16 cellular contexts compared by ENCODE assay signal in genomic region chr2:234355052-234355720, GRCh38.
A peak's percentile ranks its signal among the peaks of the same experiment; 100 is the strongest.
DNase-seq lines count a peak whose midpoint lies in the region; ATAC-seq and TF ChIP-seq lines count a peak whose summit lies in the region.
"Had no signal": no experiment of that assay in that cellular context is flagged by ENCODE, and none has a peak within 500 bp of the region (broad histone marks: within the 10 kb centered on the region; RNA-seq: fewer than 3 reads in every experiment).

No MANE protein-coding gene starts in this region.

- H2BK15ac ChIP-seq in neuronal stem cell (ENCODE audit: low read length) = peak overlapping the region; percentile 53

- no peak overlapping the region for H3K27ac Mint-ChIP-seq in activated B cell treated with CpG ODN at 0.5 μM for 24 hours
- H3K27ac Mint-ChIP-seq: activated naive CD4-positive, alpha-beta T cell treated with anti-CD3 and anti-CD28 coated beads for 36 hours had no signal

- no peak for TF ChIP-seq CTCF in activated B cell treated with CpG ODN at 0.5 μM for 24 hours (IDR thresholded peaks at IDR 0.05)

- H3K18ac ChIP-seq in neuronal stem cell (ENCODE audit: low read length) = peak overlapping the region; percentile 50

- no peak overlapping the region for H2AK5ac ChIP-seq in neuronal stem cell (ENCODE audit: low read depth, low read length)

- peaks cover 1% of the 10 kb centered on the region for H3K79me1 ChIP-seq in neuronal stem cell (ENCODE audit: low read depth, low read length)

- H3K36me3 ChIP-seq in neuronal stem cell (replicated peaks in 1 of 2; ENCODE audit: control insufficient read depth in 2 of 2, insufficient read depth in 2 of 2, low read length in 2 of 2) = no peaks in the 10 kb centered on the region
- H3K36me3 ChIP-seq: brain microvascular endothelial cell, pancreas had no signal

- no peak overlapping the region for H2BK12ac ChIP-seq in neuronal stem cell (ENCODE audit: low read length)

- intact Hi-C loops in activated B cell treated with CpG ODN at 0.5 μM for 24 hours (cut with micrococcal nuclease) = no loop called here

- H3K9me3 Mint-ChIP-seq in activated B cell treated with CpG ODN at 0.5 μM for 24 hours = peaks cover 13% of the 10 kb centered on the region

- no peak overlapping the region for H4K8ac ChIP-seq in neuronal stem cell (ENCODE audit: low read depth, low read length)

- no peak overlapping the region for H3K9ac ChIP-seq in neuronal stem cell (ENCODE audit: low read depth, low read length, poor library complexity)

- no peak overlapping the region for H3K4me3 ChIP-seq in neuronal stem cell (ENCODE audit: low read length in 2 of 2)
- H3K4me3 ChIP-seq: pancreas, SK-N-MC had no signal

- WGBS in neuronal stem cell (ENCODE audit: extremely low coverage in 2 of 2, insufficient read length in 2 of 2, insufficient replicate concordance in 1 of 2), 2 donors = no CpG with 5 or more reads among the region's 11 CpGs

- H2AFZ ChIP-seq in neuronal stem cell (ENCODE audit: low read length) = peak overlapping the region; percentile 18

- H3K27me3 ChIP-seq in neuronal stem cell (ENCODE audit: control insufficient read depth in 3 of 3, insufficient read depth in 3 of 3, low read depth in 1 of 3, low read length in 3 of 3) = no peaks in the 10 kb centered on the region
- H3K27me3 ChIP-seq: brain microvascular endothelial cell, pancreas had no signal

- peak overlapping the region; percentile 46 for H3K4me3 Mint-ChIP-seq in activated B cell treated with CpG ODN at 0.5 μM for 24 hours
- H3K4me3 Mint-ChIP-seq: activated naive CD4-positive, alpha-beta T cell treated with anti-CD3 and anti-CD28 coated beads for 36 hours had no signal

- peak; percentile 34 for ATAC-seq in activated B cell treated with CpG ODN at 0.5 μM for 24 hours (ENCODE audit: low read depth)

- CTCF ChIA-PET in activated B cell treated with CpG ODN at 0.5 μM for 24 hours (lab: Charles Lee) (interaction anchor here (1.1 kb wide), 1 partner anchor 66 kb away, joined by 3 read pairs; no protein-coding TSS in a partner anchor), HEK293T (lab: Yijun Ruan, JAX) (no interaction called here)

- peaks cover 9 to 14% of the 10 kb centered on the region in 2 donors for H3K4me1 ChIP-seq in neuronal stem cell (ENCODE audit: control insufficient read depth in 2 of 2, insufficient read depth in 1 of 2, low read depth in 1 of 2, low read length in 2 of 2)
- H3K4me1 ChIP-seq: pancreas had no signal

- peaks cover 0 to 2% of the 10 kb centered on the region in 2 donors for H3K9me3 ChIP-seq in neuronal stem cell (replicated peaks in 1 of 2; ENCODE audit: control insufficient read depth in 2 of 2, insufficient read depth in 1 of 2, low read depth in 1 of 2, low read length in 2 of 2)
- H3K9me3 ChIP-seq: pancreas had no signal

- H3K27ac ChIP-seq in neuronal stem cell (replicated peaks; ENCODE audit: low read length) = peak overlapping the region; percentile 18
- H3K27ac ChIP-seq: brain microvascular endothelial cell, pancreas, SK-N-MC had no signal

- H3K36me3 Mint-ChIP-seq in activated B cell treated with CpG ODN at 0.5 μM for 24 hours (ENCODE audit: low read depth) = peaks cover 1% of the 10 kb centered on the region

- H3K4me1 Mint-ChIP-seq in activated B cell treated with CpG ODN at 0.5 μM for 24 hours = peaks cover 21% of the 10 kb centered on the region

- H3K27me3 Mint-ChIP-seq in activated B cell treated with CpG ODN at 0.5 μM for 24 hours = peaks cover 4% of the 10 kb centered on the region

- POLR2A ChIA-PET in activated B cell treated with CpG ODN at 0.5 μM for 24 hours (lab: Charles Lee) (interaction anchor here (0.9 to 1.0 kb wide), 2 partner anchors 71 to 92 kb away, joined by 3 to 7 read pairs; no protein-coding TSS in a partner anchor), HEK293T (lab: Yijun Ruan, JAX) (no interaction called here)

- peak; percentile 21 for DNase-seq in NCI-H2107 treated with DMSO at 0.1 percent for 48 hours (lab: John Stamatoyannopoulos, UW; ENCODE audit: unreplicated experiment)
- DNase-seq in NCI-H2107 (lab: John Stamatoyannopoulos, UW) = no peak
- DNase-seq in NAMALWA (ENCODE audit: low spot score) = peak; percentile 8
- no peak for DNase-seq in activated B cell treated with CpG ODN at 0.5 μM for 24 hours
- no peak for DNase-seq in neuronal stem cell (ENCODE audit: low spot score)
- no peak for DNase-seq in LoVo (ENCODE audit: low spot score)
- DNase-seq in D341Med (ENCODE audit: low spot score) = no peak
- no peak for DNase-seq in HEK293T (ENCODE audit: extremely low spot score)
- DNase-seq: activated naive CD4-positive, alpha-beta T cell treated with anti-CD3 and anti-CD28 coated beads for 36 hours; brain microvascular endothelial cell; COR-L47; effector CD8-positive, alpha-beta T cell; midbrain; NCI-H1092; pancreas had no signal

- H3K14ac ChIP-seq in neuronal stem cell (ENCODE audit: low read length) = no peak overlapping the region

- no peak overlapping the region for H4K91ac ChIP-seq in neuronal stem cell (ENCODE audit: low read depth, low read length, poor library complexity)

- no peak overlapping the region for H3K4ac ChIP-seq in neuronal stem cell (ENCODE audit: low read length)

- H3K4me2 ChIP-seq in neuronal stem cell (ENCODE audit: insufficient read depth, low read length, poor library complexity, severe bottlenecking) = no peak overlapping the region

- no peak overlapping the region for H2BK120ac ChIP-seq in neuronal stem cell (ENCODE audit: low read depth, low read length)

- H3K23ac ChIP-seq in neuronal stem cell (ENCODE audit: low read depth, low read length, poor library complexity) = no peak overlapping the region

- H2BK5ac ChIP-seq in neuronal stem cell (ENCODE audit: low read length) = peak overlapping the region; percentile 57

TF ChIP-seq in HEK293T, 16 proteins besides CTCF, POLR2A, EP300 and RAD21:
- TF ChIP-seq LEF1 (IDR thresholded peaks at IDR 0.05; ENCODE audit: borderline replicate concordance) = no peak

Comparison
In these comparisons a context has a peak if more than half of its experiments do, and no peak if none do; other contexts are left out.
1. DNase-seq: peak in NCI-H2107 treated with DMSO at 0.1 percent for 48 hours (single experiment) and NAMALWA (single experiment); none in NCI-H2107 (single experiment), activated B cell treated with CpG ODN at 0.5 μM for 24 hours (single experiment), neuronal stem cell (single experiment), LoVo (single experiment), D341Med (single experiment) and HEK293T (single experiment).